ENCODE assay signal across 1 cellular context in the genomic region with DNA sequence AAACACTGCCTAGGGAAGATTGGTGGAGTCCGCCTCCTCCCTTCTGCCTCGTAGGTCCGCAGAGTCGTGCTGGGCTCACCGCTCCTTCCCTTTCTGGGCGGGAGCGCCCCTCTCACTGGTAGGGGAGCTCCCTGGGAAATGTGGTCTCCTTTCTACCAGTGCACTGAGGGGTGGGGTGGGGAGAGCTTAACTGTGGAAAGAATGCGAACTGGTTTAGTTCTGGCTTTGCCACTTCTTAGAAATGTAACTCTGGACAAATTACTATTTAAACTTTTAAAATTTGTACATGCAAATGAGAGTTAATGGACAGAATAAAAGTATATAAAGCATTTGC.
TF ChIP-seq lines count a peak whose summit lies in the region.

No MANE protein-coding gene starts in this region.

TF ChIP-seq in HepG2, 621 proteins besides CTCF, POLR2A, EP300 and RAD21 (continued from another document):
- TF ChIP-seq ZNF34 (CRISPR knock-in tag; IDR thresholded peaks at IDR 0.05; ENCODE audit: borderline replicate concordance) (0 out of 2 replicates have a peak, but pooled peaks have one; percentile 9), FOXC1 (CRISPR knock-in tag; IDR thresholded peaks at IDR 0.05; ENCODE audit: borderline replicate concordance) (no peak), SIN3B (IDR thresholded peaks at IDR 0.05; ENCODE audit: low read length) (no peak), SALL1 (CRISPR knock-in tag; IDR thresholded peaks at IDR 0.05) (peak; percentile 7; the same call in 1 of the 2 replicates)
- TF ChIP-seq, protein P1, sequence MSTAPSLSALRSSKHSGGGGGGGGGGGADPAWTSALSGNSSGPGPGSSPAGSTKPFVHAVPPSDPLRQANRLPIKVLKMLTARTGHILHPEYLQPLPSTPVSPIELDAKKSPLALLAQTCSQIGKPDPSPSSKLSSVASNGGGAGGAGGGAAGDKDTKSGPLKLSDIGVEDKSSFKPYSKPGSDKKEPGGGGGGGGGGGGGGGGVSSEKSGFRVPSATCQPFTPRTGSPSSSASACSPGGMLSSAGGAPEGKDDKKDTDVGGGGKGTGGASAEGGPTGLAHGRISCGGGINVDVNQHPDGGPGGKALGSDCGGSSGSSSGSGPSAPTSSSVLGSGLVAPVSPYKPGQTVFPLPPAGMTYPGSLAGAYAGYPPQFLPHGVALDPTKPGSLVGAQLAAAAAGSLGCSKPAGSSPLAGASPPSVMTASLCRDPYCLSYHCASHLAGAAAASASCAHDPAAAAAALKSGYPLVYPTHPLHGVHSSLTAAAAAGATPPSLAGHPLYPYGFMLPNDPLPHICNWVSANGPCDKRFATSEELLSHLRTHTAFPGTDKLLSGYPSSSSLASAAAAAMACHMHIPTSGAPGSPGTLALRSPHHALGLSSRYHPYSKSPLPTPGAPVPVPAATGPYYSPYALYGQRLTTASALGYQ (CRISPR knock-in tag; IDR thresholded peaks at IDR 0.05) = no peak
- TF ChIP-seq, protein P2, sequence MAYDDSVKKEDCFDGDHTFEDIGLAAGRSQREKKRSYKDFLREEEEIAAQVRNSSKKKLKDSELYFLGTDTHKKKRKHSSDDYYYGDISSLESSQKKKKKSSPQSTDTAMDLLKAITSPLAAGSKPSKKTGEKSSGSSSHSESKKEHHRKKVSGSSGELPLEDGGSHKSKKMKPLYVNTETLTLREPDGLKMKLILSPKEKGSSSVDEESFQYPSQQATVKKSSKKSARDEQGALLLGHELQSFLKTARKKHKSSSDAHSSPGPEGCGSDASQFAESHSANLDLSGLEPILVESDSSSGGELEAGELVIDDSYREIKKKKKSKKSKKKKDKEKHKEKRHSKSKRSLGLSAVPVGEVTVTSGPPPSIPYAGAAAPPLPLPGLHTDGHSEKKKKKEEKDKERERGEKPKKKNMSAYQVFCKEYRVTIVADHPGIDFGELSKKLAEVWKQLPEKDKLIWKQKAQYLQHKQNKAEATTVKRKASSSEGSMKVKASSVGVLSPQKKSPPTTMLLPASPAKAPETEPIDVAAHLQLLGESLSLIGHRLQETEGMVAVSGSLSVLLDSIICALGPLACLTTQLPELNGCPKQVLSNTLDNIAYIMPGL (CRISPR knock-in tag; IDR thresholded peaks at IDR 0.05; ENCODE audit: borderline replicate concordance in 1 of 2, low read depth in 1 of 2) = 0 out of 4 replicates have a peak, but pooled peaks of 1 of the 2 experiments have one; percentile 1
